In the genomic region with DNA sequence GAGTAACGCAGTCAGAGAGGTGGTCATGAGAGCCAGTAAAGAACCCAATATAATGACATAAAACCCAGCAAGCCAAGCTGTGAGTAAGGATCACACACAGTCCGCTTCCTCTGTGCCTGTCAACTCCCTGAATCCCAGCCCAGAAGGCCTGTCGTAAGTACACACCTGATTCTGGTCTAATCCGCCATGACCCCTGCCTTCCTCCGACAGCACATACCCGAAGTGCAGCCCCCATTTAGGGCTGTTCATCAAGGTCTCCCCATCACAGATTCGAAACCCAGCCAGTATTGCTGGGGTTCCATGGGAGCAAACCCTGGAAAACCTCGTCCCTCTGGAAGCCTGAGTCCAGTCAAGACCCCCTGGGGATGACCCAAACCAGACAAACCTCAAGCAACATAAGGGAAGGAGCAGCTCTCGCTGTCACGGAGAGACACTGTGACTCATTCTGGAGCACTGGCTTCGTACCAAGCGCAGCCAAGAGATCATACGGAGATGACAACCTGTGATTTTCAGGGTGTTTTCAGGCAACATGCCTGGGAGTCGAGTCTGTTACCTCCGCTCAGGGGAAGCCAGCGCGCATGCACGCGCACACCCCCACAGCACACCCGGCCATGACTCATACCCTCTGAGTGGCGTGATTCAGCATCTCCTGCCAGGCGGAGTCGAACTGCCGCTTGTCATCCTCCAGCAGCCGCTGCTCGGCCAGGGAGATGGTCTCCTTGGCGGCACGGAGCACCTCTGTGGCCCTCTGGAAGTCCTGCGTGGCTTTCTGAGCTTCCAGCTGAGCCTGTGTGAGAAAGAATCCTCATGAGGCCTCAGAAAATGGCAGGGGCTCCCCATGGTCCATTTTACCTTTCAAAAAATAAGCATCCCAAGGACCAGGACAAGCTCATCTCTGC, we compare ENCODE assay signal across 8 cellular contexts.
A peak's percentile ranks its signal among the peaks of the same experiment; 100 is the strongest.
DNase-seq lines count a peak whose midpoint lies in the region; ATAC-seq and TF ChIP-seq lines count a peak whose summit lies in the region.

No MANE protein-coding gene starts in this region.

- peak in 1 of 2 donors; percentile 33 for TF ChIP-seq POLR2A in thyroid gland (IDR thresholded peaks at IDR 0.05)

- peak; percentile 94 for DNase-seq in GM12865 (ENCODE audit: low read depth)
- DNase-seq in SIG-M5 (lab: John Stamatoyannopoulos, UW), result peak; percentile 38
- DNase-seq in activated naive CD4-positive, alpha-beta T cell treated with Interleukin-2 at 50 U/mL for 16 hours, result peak; percentile 92
- peak; percentile 77 for DNase-seq in germinal center (ENCODE audit: low spot score)
- DNase-seq in pons (ENCODE audit: low spot score), result peak; percentile 86
- peak; percentile 44 to 53 for DNase-seq in thyroid gland

- WGBS in thyroid gland, 2 donors, result 80 to 89% methylated on average over 25 to 27 of the region's 29 CpGs

- H3K4me3 ChIP-seq in GM12865 (ENCODE audit: low read depth, low read length) (peak overlapping the region; percentile 39), thyroid gland (replicated peaks in 1 of 3) (no peak overlapping the region)

- TF ChIP-seq CTCF in GM12865 (IDR thresholded peaks at IDR 0.05; ENCODE audit: insufficient read depth, low read depth, low read length, missing control alignments), result no peak
- no peak for TF ChIP-seq CTCF in thyroid gland (IDR thresholded peaks at IDR 0.05)

- H3K36me3 ChIP-seq in thyroid gland, result peaks cover 0 to 2% of the 10 kb centered on the region in 2 donors

- H3K27me3 ChIP-seq in thyroid gland, result no peaks in the 10 kb centered on the region

- H3K27ac ChIP-seq in thyroid gland, result peak overlapping the region; percentile 68 to 88 (median 70)

- peaks cover 25 to 59% of the 10 kb centered on the region in 2 donors for H3K4me1 ChIP-seq in thyroid gland

- peak; percentile 38 for ATAC-seq in HG03039 (IDR thresholded peaks at IDR 0.05; ENCODE audit: unreplicated experiment)
- ATAC-seq in GM18511 (IDR thresholded peaks at IDR 0.05; ENCODE audit: unreplicated experiment), result no peak

- H3K9me3 ChIP-seq in thyroid gland, result no peaks in the 10 kb centered on the region

- intact Hi-C loops in thyroid gland (cut with DNase I), result loop anchor here (5.0 to 10.0 kb wide), 3 partner anchors 63 to 113 kb away; a partner anchor contains a TSS

Comparison
In these comparisons a context has a peak if more than half of its experiments do, and no peak if none do; other contexts are left out.
1. DNase-seq: peak in every context shown above with its lines; median percentile 94 in GM12865; 92 in activated naive CD4-positive, alpha-beta T cell treated with Interleukin-2 at 50 U/mL for 16 hours; 86 in pons; 77 in germinal center; 48 in thyroid gland; 38 in SIG-M5.